In genomic region chr4:116180056-116180690, GRCh38 we compare ENCODE assay signal across 9 cellular contexts.
DNase-seq lines count a peak whose midpoint lies in the region; FAIRE-seq and TF ChIP-seq lines count a peak whose summit lies in the region.
"Had no signal": no experiment of that assay in that cellular context is flagged by ENCODE, and none has a peak within 500 bp of the region (broad histone marks: within the 10 kb centered on the region; RNA-seq: fewer than 3 reads in every experiment).

No MANE protein-coding gene starts in this region.

- BruUV-seq in OCI-LY7 (replicated peaks; lab: Mats Ljungman, UMichigan), result no TSS peak

- intact Hi-C loops in OCI-LY7 (cut with micrococcal nuclease; ENCODE audit: unreplicated experiment) (no loop called here), prostate gland (cut with DNase I) (no loop called here)
- intact Hi-C loops in activated CD4-positive, alpha-beta memory T cell treated with anti-CD3 and anti-CD28 coated beads for 36 hours (cut with micrococcal nuclease), result no loop called here

- no peak for TF ChIP-seq POLR2A in prostate gland (IDR thresholded peaks at IDR 0.05)

- 4% methylated on average over 2 of the region's 2 CpGs for WGBS in prostate gland

- H3K9me2 ChIP-seq in OCI-LY7 (ENCODE audit: insufficient read depth, low read length), result no peaks in the 10 kb centered on the region

- no peaks in the 10 kb centered on the region for H3K27me3 Mint-ChIP-seq in activated CD4-positive, alpha-beta memory T cell treated with anti-CD3 and anti-CD28 coated beads for 36 hours

- H3K9me3 ChIP-seq in OCI-LY7 (ENCODE audit: low read length) (no peaks in the 10 kb centered on the region), prostate gland (no peaks in the 10 kb centered on the region)

- no peak overlapping the region for H3K4me3 Mint-ChIP-seq in activated CD4-positive, alpha-beta memory T cell treated with anti-CD3 and anti-CD28 coated beads for 36 hours
- H3K4me3 Mint-ChIP-seq: naive B cell had no signal

- H2AFZ ChIP-seq in OCI-LY7 (ENCODE audit: low read length), result peak overlapping the region; percentile 76; the same call in 1 of the 2 replicates

- H3K36me3 Mint-ChIP-seq in activated CD4-positive, alpha-beta memory T cell treated with anti-CD3 and anti-CD28 coated beads for 36 hours, result no peaks in the 10 kb centered on the region
- H3K36me3 Mint-ChIP-seq: naive B cell had no signal

- H3K27me3 ChIP-seq in prostate gland (replicated peaks; ENCODE audit: insufficient read depth), result no peaks in the 10 kb centered on the region

- CTCF ChIA-PET in HEK293T (lab: Yijun Ruan, JAX) (no interaction called here), OCI-LY7 (lab: Charles Lee; ENCODE audit: unreplicated experiment) (no interaction called here)
- CTCF ChIA-PET in activated CD4-positive, alpha-beta memory T cell treated with anti-CD3 and anti-CD28 coated beads for 36 hours (lab: Charles Lee), result no interaction called here

- POLR2A ChIA-PET in HEK293T (lab: Yijun Ruan, JAX), result no interaction called here
- POLR2A ChIA-PET in OCI-LY7 (lab: Charles Lee), result interaction anchor here (0.6 to 1.0 kb wide), 2 partner anchors 10 to 179 kb away, joined by 3 to 4 read pairs; no protein-coding TSS in a partner anchor
- POLR2A ChIA-PET in activated CD4-positive, alpha-beta memory T cell treated with anti-CD3 and anti-CD28 coated beads for 36 hours (lab: Charles Lee), result no interaction called here

- no peaks in the 10 kb centered on the region for H4K20me1 ChIP-seq in OCI-LY7 (ENCODE audit: insufficient read depth, low read length)

- DNase-seq in COLO829 (ENCODE audit: low spot score) (peak; percentile 35), HEK293T (ENCODE audit: extremely low spot score) (peak; percentile 12), OCI-LY7 (ENCODE audit: low spot score) (peak; percentile 4), frontal cortex (ENCODE audit: low spot score in 2 of 2) (peak in 1 of 2 donors; percentile 4), KG1 (lab: John Stamatoyannopoulos, UW) (no peak), prostate gland (ENCODE audit: low spot score) (no peak), NCI-H2107 (lab: John Stamatoyannopoulos, UW) (no peak)
- no peak for DNase-seq in activated CD4-positive, alpha-beta memory T cell treated with anti-CD3 and anti-CD28 coated beads for 36 hours
- DNase-seq: naive B cell had no signal

- H3K4me1 ChIP-seq in OCI-LY7 (ENCODE audit: insufficient read depth, low read length, poor library complexity, severe bottlenecking), result no peaks in the 10 kb centered on the region
- H3K4me1 ChIP-seq in prostate gland (replicated peaks), result no peaks in the 10 kb centered on the region

- TF ChIP-seq CTCF in OCI-LY7 (conservative IDR thresholded peaks at IDR 0.05; ENCODE audit: low read length), result peak; percentile 82
- peak in 1 of 4 experiments; percentile 26 for TF ChIP-seq CTCF in prostate gland (IDR thresholded peaks at IDR 0.05)

- H3K4me3 ChIP-seq in OCI-LY7 (ENCODE audit: low read depth, low read length, poor library complexity, severe bottlenecking) (no peak overlapping the region), prostate gland (no peak overlapping the region)

- no peaks in the 10 kb centered on the region for H3K9me3 Mint-ChIP-seq in activated CD4-positive, alpha-beta memory T cell treated with anti-CD3 and anti-CD28 coated beads for 36 hours
- H3K9me3 Mint-ChIP-seq: naive B cell had no signal

- no peak overlapping the region for H3K27ac ChIP-seq in OCI-LY7 (ENCODE audit: low read depth, low read length, poor library complexity, severe bottlenecking)
- no peak overlapping the region for H3K27ac ChIP-seq in prostate gland

- H3K27ac Mint-ChIP-seq in activated CD4-positive, alpha-beta memory T cell treated with anti-CD3 and anti-CD28 coated beads for 36 hours, result no peak overlapping the region

- no peaks in the 10 kb centered on the region for H3K79me2 ChIP-seq in OCI-LY7 (ENCODE audit: insufficient read depth, low read depth, low read length)

- H3K4me1 Mint-ChIP-seq in activated CD4-positive, alpha-beta memory T cell treated with anti-CD3 and anti-CD28 coated beads for 36 hours (ENCODE audit: low read depth), result no peaks in the 10 kb centered on the region
- H3K4me1 Mint-ChIP-seq: naive B cell had no signal

- H3K4me2 ChIP-seq in OCI-LY7 (ENCODE audit: low read length), result peak overlapping the region; percentile 32; the same call in 1 of the 2 replicates

- no peaks in the 10 kb centered on the region for H3K36me3 ChIP-seq in OCI-LY7 (ENCODE audit: insufficient read depth, low read length)
- no peaks in the 10 kb centered on the region for H3K36me3 ChIP-seq in prostate gland

- FAIRE-seq in frontal cortex (lab: Jason Lieb, UNC), result peak; percentile 91

TF ChIP-seq in HEK293T, 16 proteins besides CTCF, POLR2A, EP300 and RAD21:
- TF ChIP-seq ELF4 (IDR thresholded peaks at IDR 0.05) (no peak), ZNF384 (IDR thresholded peaks at IDR 0.05) (0 out of 2 replicates have a peak, but pooled peaks have one; percentile 31)
TF ChIP-seq in HEK293T: peak in this region for 1.

Comparison
In these comparisons a context has a peak if more than half of its experiments do, and no peak if none do; other contexts are left out.
1. DNase-seq: peak in COLO829 (single experiment), HEK293T (single experiment) and OCI-LY7 (single experiment); none in KG1 (single experiment), prostate gland (single experiment), activated CD4-positive, alpha-beta memory T cell treated with anti-CD3 and anti-CD28 coated beads for 36 hours (single experiment) and NCI-H2107 (single experiment).